8 cellular contexts compared by ENCODE assay signal in genomic region chr5:135887447-135887864, GRCh38. TPM values are rescaled to one million over a fixed set of nuclear protein-coding genes. Genes with fewer than 3 reads are reported as not detected.
DNase-seq lines count a peak whose midpoint lies in the region; ATAC-seq and TF ChIP-seq lines count a peak whose summit lies in the region.

No MANE protein-coding gene starts in this region.

- ATAC-seq in GM21825 (IDR thresholded peaks at IDR 0.05; ENCODE audit: unreplicated experiment) (peak; percentile 83), aorta (ENCODE audit: low FRiP score) (peak; percentile 73)

- H3K27ac Mint-ChIP-seq in glutamatergic neuron (ENCODE audit: unreplicated experiment) = no peak overlapping the region
- no peak overlapping the region for H3K27ac Mint-ChIP-seq in progenitor cell of endocrine pancreas

- no peaks in the 10 kb centered on the region for H3K9me3 Mint-ChIP-seq in glutamatergic neuron (ENCODE audit: unreplicated experiment)
- no peaks in the 10 kb centered on the region for H3K9me3 Mint-ChIP-seq in progenitor cell of endocrine pancreas (ENCODE audit: low read depth)

- 12 to 13% methylated on average over 8 of the region's 8 CpGs for WGBS in aorta, 2 donors

- no peaks in the 10 kb centered on the region for H3K4me1 ChIP-seq in aorta (ENCODE audit: control insufficient read depth in 1 of 2, insufficient read depth in 2 of 2, low read length in 2 of 2)

- H3K4me3 Mint-ChIP-seq in glutamatergic neuron (ENCODE audit: unreplicated experiment) (no peak overlapping the region), progenitor cell of endocrine pancreas (ENCODE audit: low read depth) (no peak overlapping the region)

- no peaks in the 10 kb centered on the region for H3K9me3 ChIP-seq in aorta (ENCODE audit: control insufficient read depth, low read length)

- no peaks in the 10 kb centered on the region for H3K36me3 ChIP-seq in aorta (ENCODE audit: control insufficient read depth in 1 of 2, insufficient read depth in 2 of 2, low read length in 1 of 2)

- intact Hi-C loops in aorta (cut with DNase I) = loop anchor here (1.0 to 5.0 kb wide), 4 partner anchors 175 to 325 kb away; no protein-coding TSS in a partner anchor

- peak; percentile 21 for DNase-seq in GDM1 (lab: John Stamatoyannopoulos, UW)
- DNase-seq in KBM-7 = peak; percentile 74
- DNase-seq in RPMI8226 = peak; percentile 84
- DNase-seq in activated effector memory CD4-positive, alpha-beta T cell treated with anti-CD3 and anti-CD28 coated beads, Interleukin-2, amount 50 U/mL, for 16 hours = peak; percentile 85
- DNase-seq in glutamatergic neuron = peak; percentile 72
- DNase-seq in progenitor cell of endocrine pancreas (ENCODE audit: low spot score, unreplicated experiment) = peak; percentile 49
- no peak for DNase-seq in aorta

- H3K4me1 Mint-ChIP-seq in glutamatergic neuron (ENCODE audit: low read depth, unreplicated experiment) = peaks cover 2% of the 10 kb centered on the region
- no peaks in the 10 kb centered on the region for H3K4me1 Mint-ChIP-seq in progenitor cell of endocrine pancreas (ENCODE audit: low read depth)

- peak; percentile 74 for TF ChIP-seq CTCF in glutamatergic neuron (IDR thresholded peaks at IDR 0.05; ENCODE audit: partially characterized antibody, unreplicated experiment)
- peak; percentile 86 for TF ChIP-seq CTCF in progenitor cell of endocrine pancreas (IDR thresholded peaks at IDR 0.05; ENCODE audit: unreplicated experiment)

- no peak overlapping the region for H3K27ac ChIP-seq in aorta (ENCODE audit: low read depth in 1 of 2, low read length in 2 of 2)

- no peak overlapping the region for H3K4me3 ChIP-seq in aorta (ENCODE audit: low read length in 2 of 2)

- H3K27me3 Mint-ChIP-seq in glutamatergic neuron (ENCODE audit: unreplicated experiment) (peaks cover 4% of the 10 kb centered on the region), progenitor cell of endocrine pancreas (peaks cover 66% of the 10 kb centered on the region)

- in situ Hi-C loops in KBM-7 (cut with MboI; ENCODE audit: low pct_unique_long_range_greater_than_20kb, low sequenced_read_pairs) = loop anchor here (10.0 to 25.0 kb wide), 2 partner anchors 187 to 325 kb away; no protein-coding TSS in a partner anchor

- H3K27me3 ChIP-seq in aorta (ENCODE audit: control insufficient read depth in 1 of 2, insufficient read depth in 2 of 2, low read length in 1 of 2) = no peaks in the 10 kb centered on the region

- H3K36me3 Mint-ChIP-seq in glutamatergic neuron (ENCODE audit: unreplicated experiment) = peaks cover 6% of the 10 kb centered on the region
- H3K36me3 Mint-ChIP-seq in progenitor cell of endocrine pancreas (ENCODE audit: insufficient read depth) = no peaks in the 10 kb centered on the region

RNA-seq across cellular contexts. Expression of gene IL9, which starts 8.2 kb away (rescaled TPM):
- total RNA-seq in glutamatergic neuron (ENCODE audit: unreplicated experiment) (not detected), progenitor cell of endocrine pancreas (not detected in 2 replicates), aorta (not detected)
- polyA plus RNA-seq in aorta = not detected

RNA-seq across cellular contexts. Expression of gene SLC25A48, which starts 53.0 kb away (rescaled TPM):
- total RNA-seq in glutamatergic neuron (ENCODE audit: unreplicated experiment) (1.7 TPM), progenitor cell of endocrine pancreas (0.34 and 0.69 TPM in 2 replicates), aorta (1 to 10 TPM in 1 of 2 donors, under 1 TPM in 1; 0.42 to 1.1 TPM)
- not detected for polyA plus RNA-seq in aorta

Comparison
In these comparisons a context has a peak if more than half of its experiments do, and no peak if none do; other contexts are left out.
1. DNase-seq: peak in GDM1 (single experiment), KBM-7 (single experiment), RPMI8226 (single experiment), activated effector memory CD4-positive, alpha-beta T cell treated with anti-CD3 and anti-CD28 coated beads, Interleukin-2, amount 50 U/mL, for 16 hours (single experiment), glutamatergic neuron (single experiment) and progenitor cell of endocrine pancreas (single experiment); none in aorta (0 of 2).